Comparison of ENCODE assay signal across 18 cellular contexts in the genomic region with DNA sequence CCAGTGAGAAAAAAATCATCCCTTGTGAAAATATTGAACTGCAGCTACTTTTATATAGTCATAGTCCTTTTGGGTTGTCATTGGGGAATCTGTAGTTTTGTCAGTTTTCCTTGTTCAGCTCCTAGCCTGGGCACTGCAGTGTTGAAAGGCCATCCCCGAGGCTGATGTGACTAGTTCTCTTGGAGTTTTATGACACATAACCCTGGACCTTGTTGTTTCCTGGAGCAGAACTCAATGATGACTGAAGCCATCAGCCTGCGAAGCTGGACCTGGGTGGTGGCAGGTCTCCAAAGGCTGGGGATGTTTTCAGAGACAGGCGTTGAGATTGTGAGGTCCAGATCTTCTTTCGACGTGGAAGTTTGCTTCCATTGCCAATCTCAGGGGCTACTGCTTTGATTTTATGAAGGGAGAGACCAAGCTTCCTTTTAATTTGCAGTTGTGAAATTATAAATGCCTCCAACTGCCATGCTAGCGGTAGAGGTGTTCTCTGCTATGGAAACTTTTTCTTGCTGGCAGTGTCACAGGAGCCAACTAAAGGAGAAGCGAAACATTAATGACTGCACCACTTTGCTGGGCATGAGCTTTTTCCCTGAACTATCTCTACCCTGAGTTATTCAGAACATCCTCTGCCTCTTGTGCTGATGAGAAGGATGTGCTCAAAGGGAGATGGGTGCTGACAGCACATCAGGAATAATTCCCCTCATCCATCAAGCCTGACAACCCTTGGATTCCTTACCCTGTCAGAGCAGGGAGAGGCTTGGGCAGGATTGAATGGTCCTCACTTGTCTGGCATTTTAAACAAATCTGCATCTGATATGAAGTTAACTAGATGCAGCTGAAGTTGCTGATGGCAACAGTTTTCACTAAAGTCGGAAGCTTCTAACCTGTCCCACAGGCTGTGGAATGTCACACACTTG.
"Had no signal": no experiment of that assay in that cellular context is flagged by ENCODE, and none has a peak within 500 bp of the region (broad histone marks: within the 10 kb centered on the region; RNA-seq: fewer than 3 reads in every experiment).

No MANE protein-coding gene starts in this region.

- H3K4me3 Mint-ChIP-seq: activated naive CD4-positive, alpha-beta T cell treated with anti-CD3 and anti-CD28 coated beads, Interleukin-2, amount 50 U/mL, for 24 hours; mesothelial cell of epicardium; natural killer cell treated with Interleukin-12 subunit alpha and Interleukin-12 subunit beta and Interleukin-15 and Interleukin-18, amount 100 ng/mL, for 72 hours; stimulated activated naive CD8-positive, alpha-beta T cell treated with anti-CD3 and anti-CD28 coated beads, Interleukin-15, Interleukin-2, amounts not matched to agents 100 ng/mL and 50 ng/mL, for 24 hours; type B pancreatic cell had no signal

- H3K4me1 Mint-ChIP-seq: activated naive CD4-positive, alpha-beta T cell treated with anti-CD3 and anti-CD28 coated beads, Interleukin-2, amount 50 U/mL, for 24 hours; mesothelial cell of epicardium had no signal

- ATAC-seq: left lung; natural killer cell treated with Interleukin-12 subunit alpha and Interleukin-12 subunit beta and Interleukin-15 and Interleukin-18, amount 100 ng/mL, for 72 hours had no signal

- H3K36me3 Mint-ChIP-seq: activated naive CD4-positive, alpha-beta T cell treated with anti-CD3 and anti-CD28 coated beads, Interleukin-2, amount 50 U/mL, for 24 hours; mesothelial cell of epicardium; type B pancreatic cell had no signal

- H3K9me3 Mint-ChIP-seq: activated naive CD4-positive, alpha-beta T cell treated with anti-CD3 and anti-CD28 coated beads, Interleukin-2, amount 50 U/mL, for 24 hours; mesothelial cell of epicardium; natural killer cell treated with Interleukin-12 subunit alpha and Interleukin-12 subunit beta and Interleukin-15 and Interleukin-18, amount 100 ng/mL, for 72 hours; stimulated activated naive CD8-positive, alpha-beta T cell treated with anti-CD3 and anti-CD28 coated beads, Interleukin-15, Interleukin-2, amounts not matched to agents 100 ng/mL and 50 ng/mL, for 24 hours; type B pancreatic cell had no signal

- DNase-seq: activated CD4-positive, alpha-beta T cell treated with anti-CD3 and anti-CD28 coated beads for 1 hour; activated CD4-positive, alpha-beta T cell treated with anti-CD3 and anti-CD28 coated beads, Interleukin-2, amount 50 U/mL, for 4 hours; activated gamma-delta T cell; effector CD4-positive, alpha-beta T cell; hippocampal formation; islet precursor cell; left lung; occipital lobe; stimulated activated CD4-positive, alpha-beta T cell treated with anti-CD3 and anti-CD28 coated beads, Interleukin-12 subunit alpha, Interleukin-12 subunit beta, amount 100 ng/mL, for 4 hours; stimulated activated CD4-positive, alpha-beta T cell treated with anti-CD3 and anti-CD28 coated beads, Interleukin-1b, Interleukin-23, amount 100 ng/mL, for 48 hours; stimulated activated CD8-positive, alpha-beta memory T cell treated with anti-CD3 and anti-CD28 coated beads, Interleukin-4, amount 100 ng/mL, for 48 hours; T1000; WERI-Rb-1 had no signal

- H3K27ac Mint-ChIP-seq: activated naive CD4-positive, alpha-beta T cell treated with anti-CD3 and anti-CD28 coated beads, Interleukin-2, amount 50 U/mL, for 24 hours; mesothelial cell of epicardium; natural killer cell treated with Interleukin-12 subunit alpha and Interleukin-12 subunit beta and Interleukin-15 and Interleukin-18, amount 100 ng/mL, for 72 hours; stimulated activated naive CD8-positive, alpha-beta T cell treated with anti-CD3 and anti-CD28 coated beads, Interleukin-15, Interleukin-2, amounts not matched to agents 100 ng/mL and 50 ng/mL, for 24 hours; type B pancreatic cell had no signal
